16 cellular contexts compared by ENCODE assay signal in genomic region chr2:26630669-26631360, GRCh38. TPM values are rescaled to one million over a fixed set of nuclear protein-coding genes. Genes with fewer than 3 reads are reported as not detected.
DNase-seq lines count a peak whose midpoint lies in the region; ATAC-seq, FAIRE-seq and TF ChIP-seq lines count a peak whose summit lies in the region.
"Had no signal": no experiment of that assay in that cellular context is flagged by ENCODE, and none has a peak within 500 bp of the region (broad histone marks: within the 10 kb centered on the region; RNA-seq: fewer than 3 reads in every experiment).

No MANE protein-coding gene starts in this region.

- CTCF ChIA-PET in AG04449 (lab: Yijun Ruan, JAX): interaction anchor here (1.5 kb wide), 1 partner anchor 53 kb away, joined by 3 read pairs; no protein-coding TSS in a partner anchor
- CTCF ChIA-PET in HepG2 (lab: Yijun Ruan, JAX; ENCODE audit: low intra/inter-chr PET ratio, low total read pairs): no interaction called here

- no peak overlapping the region for H3K4me3 ChIP-seq in AG04449 (ENCODE audit: low read depth, low read length)
- H3K4me3 ChIP-seq in astrocyte of the spinal cord (ENCODE audit: low read depth, low read length): no peak overlapping the region
- H3K4me3 ChIP-seq in HepG2 (replicated peaks in 1 of 3; ENCODE audit: insufficient read depth in 1 of 3, low read depth in 2 of 3, low read length in 3 of 3): no peak overlapping the region
- no peak overlapping the region for H3K4me3 ChIP-seq in lower leg skin (ENCODE audit: low read depth, poor library complexity, severe bottlenecking)
- H3K4me3 ChIP-seq: adrenal gland, heart right ventricle, thoracic aorta had no signal

- TF ChIP-seq RAD21 in HepG2 (CRISPR knock-in tag; IDR thresholded peaks at IDR 0.05): no peak

- TF ChIP-seq EP300 in HepG2 (IDR thresholded peaks at IDR 0.05; ENCODE audit: low read depth in 2 of 2, low read length in 2 of 2) (0 out of 4 replicates have a peak, but pooled peaks of 1 of the 2 experiments have one; percentile 9), HepG2 (CRISPR knock-in tag; IDR thresholded peaks at IDR 0.05; ENCODE audit: borderline replicate concordance) (no peak)

- no TSS peak for BruUV-seq in HepG2 (replicated peaks; lab: Mats Ljungman, UMichigan)

- ATAC-seq in HepG2 (peak; percentile 92), HG02763 (IDR thresholded peaks at IDR 0.05; ENCODE audit: unreplicated experiment) (no peak), left ventricle myocardium superior (no peak)
- ATAC-seq: sciatic nerve had no signal

- no peaks in the 10 kb centered on the region for H3K36me3 ChIP-seq in HepG2 (replicated peaks in 1 of 2; ENCODE audit: control insufficient read depth in 1 of 2, insufficient read depth in 2 of 2, low read length in 2 of 2)
- H3K36me3 ChIP-seq: adrenal gland, heart right ventricle, thoracic aorta had no signal

- POLR2A ChIA-PET in AG04449 (lab: Yijun Ruan, JAX) (no interaction called here), HepG2 (lab: Yijun Ruan, JAX) (no interaction called here)

- in situ Hi-C loops in astrocyte of the spinal cord (cut with HindIII; ENCODE audit: low sequenced_read_pairs) (no loop called here), HepG2 (cut with HindIII; ENCODE audit: extremely low pct_ligation_motif_present, low pct_unique_long_range_greater_than_20kb) (no loop called here)

- no peaks in the 10 kb centered on the region for H4K20me1 ChIP-seq in HepG2 (ENCODE audit: insufficient read depth, low read length)

- H2AFZ ChIP-seq in HepG2 (ENCODE audit: low read length): no peak overlapping the region

- peaks cover 5 to 52% of the 10 kb centered on the region in 2 experiments; a peak in 4 of 5 replicates for H3K27me3 ChIP-seq in HepG2 (ENCODE audit: control insufficient read depth in 1 of 2, insufficient read depth in 2 of 2, low read length in 2 of 2)
- H3K27me3 ChIP-seq: adrenal gland had no signal

- TF ChIP-seq POLR2A in HepG2 (IDR thresholded peaks at IDR 0.05; ENCODE audit: insufficient read depth in 1 of 2, low read depth in 2 of 2, low read length in 2 of 2) (no peak), lower leg skin (IDR thresholded peaks at IDR 0.05) (no peak)

- H3K27ac ChIP-seq in HepG2 (ENCODE audit: extremely low read length, insufficient read depth, low read length): no peak overlapping the region
- H3K27ac ChIP-seq: adrenal gland, heart right ventricle, thoracic aorta had no signal

- no peaks in the 10 kb centered on the region for H3K79me2 ChIP-seq in HepG2 (ENCODE audit: insufficient read depth, low read length)

- 0 out of 2 replicates have a peak overlapping the region, but pooled peaks have one; percentile 19 for H3K4me2 ChIP-seq in HepG2 (ENCODE audit: low read depth, low read length)

- WGBS in HepG2 (ENCODE audit: low lambda C conversion rate): 13% methylated on average over 10 of the region's 10 CpGs
- 81 to 85% methylated on average over 10 of the region's 10 CpGs for WGBS in lower leg skin, 2 donors

- intact Hi-C loops in HepG2 (cut with micrococcal nuclease; ENCODE audit: unreplicated experiment) (loop anchor here (10.0 kb wide), 1 partner anchor 94 kb away; no protein-coding TSS in a partner anchor), lower leg skin (cut with DNase I; ENCODE audit: low total_unique reads) (no loop called here), left ventricle myocardium superior (cut with micrococcal nuclease) (no loop called here)

- peak; percentile 7 for DNase-seq in AG04449 (ENCODE audit: low read depth, low spot score)
- peak; percentile 58 for DNase-seq in HK-2 (ENCODE audit: unreplicated experiment)
- DNase-seq in astrocyte of the spinal cord (ENCODE audit: low read depth, low spot score): peak; percentile 28
- peak; percentile 86 for DNase-seq in HepG2 (ENCODE audit: low spot score)
- no peak for DNase-seq in NCI-H1436 treated with DMSO at 0.1 percent for 48 hours (lab: John Stamatoyannopoulos, UW)
- no peak for DNase-seq in lower leg skin (ENCODE audit: low spot score in 2 of 2)
- DNase-seq in left ventricle myocardium superior: no peak
- DNase-seq: activated CD8-positive, alpha-beta memory T cell treated with anti-CD3 and anti-CD28 coated beads, Interleukin-2, amount 50 U/mL, for 4 hours; adrenal gland; heart right ventricle; Kasumi-1; NCI-H2171 treated with DMSO at 0.1 percent for 48 hours had no signal

- H3K9ac ChIP-seq in HepG2 (ENCODE audit: insufficient read depth, low read depth, low read length): no peak overlapping the region

- H3K9me3 ChIP-seq in HepG2 (ENCODE audit: low read length): no peaks in the 10 kb centered on the region
- H3K9me3 ChIP-seq: adrenal gland, heart right ventricle, thoracic aorta had no signal

- TF ChIP-seq CTCF in AG04449 (IDR thresholded peaks at IDR 0.05; ENCODE audit: insufficient read depth, low read length, missing control alignments): no peak
- TF ChIP-seq CTCF in astrocyte of the spinal cord (IDR thresholded peaks at IDR 0.05; ENCODE audit: low read depth, low read length): no peak
- no peak for TF ChIP-seq CTCF in HepG2 (CRISPR knock-in tag; IDR thresholded peaks at IDR 0.05)
- no peak for TF ChIP-seq CTCF in lower leg skin (IDR thresholded peaks at IDR 0.05)

- peaks cover 13% of the 10 kb centered on the region for H3K4me1 ChIP-seq in HepG2 (ENCODE audit: insufficient read depth, low read length)
- H3K4me1 ChIP-seq: heart right ventricle had no signal

- peak; percentile 36 for FAIRE-seq in HepG2 (lab: Jason Lieb, UNC)
- FAIRE-seq: TTC549 had no signal

TF ChIP-seq in HepG2, 621 proteins besides CTCF, POLR2A, EP300 and RAD21 (continues in another document):
- TF ChIP-seq FOXP1 (IDR thresholded peaks at IDR 0.05) (no peak), FOXP1 (CRISPR knock-in tag; IDR thresholded peaks at IDR 0.05) (peak; percentile 31; the same call in 1 of the 2 replicates), GLMP (CRISPR knock-in tag; IDR thresholded peaks at IDR 0.05; ENCODE audit: borderline replicate concordance) (no peak), NFYC (CRISPR knock-in tag; IDR thresholded peaks at IDR 0.05) (peak; percentile 55), ZNF337 (CRISPR knock-in tag; IDR thresholded peaks at IDR 0.05; ENCODE audit: borderline replicate concordance, low read depth) (no peak), SAP130 (CRISPR knock-in tag; IDR thresholded peaks at IDR 0.05; ENCODE audit: low read depth) (peak; percentile 43), AHR (CRISPR knock-in tag; IDR thresholded peaks at IDR 0.05) (no peak), MED8 (CRISPR knock-in tag; IDR thresholded peaks at IDR 0.05; ENCODE audit: insufficient replicate concordance) (no peak), CREB1 (IDR thresholded peaks at IDR 0.05) (0 out of 2 replicates have a peak, but pooled peaks have one; percentile 19), CREB1 (CRISPR knock-in tag; IDR thresholded peaks at IDR 0.05) (no peak), ZNF362 (CRISPR knock-in tag; IDR thresholded peaks at IDR 0.05; ENCODE audit: borderline replicate concordance) (no peak), NFYB (CRISPR knock-in tag; IDR thresholded peaks at IDR 0.05) (peak; percentile 37; the same call in 1 of the 2 replicates), ZIK1 (CRISPR knock-in tag; IDR thresholded peaks at IDR 0.05; ENCODE audit: borderline replicate concordance, low read depth) (no peak), FOXK1 (CRISPR knock-in tag; IDR thresholded peaks at IDR 0.05; ENCODE audit: borderline replicate concordance, low read depth) (peak; percentile 47; the same call in 1 of the 2 replicates), KLF13 (CRISPR knock-in tag; IDR thresholded peaks at IDR 0.05) (no peak)

RNA-seq across cellular contexts. Expression of gene CIB4, which starts 10.4 kb away (rescaled TPM):
- total RNA-seq in HepG2 (2016; rRNA removed; fragmentation: Illumina TruSeq; extraction: Trizol): not detected in 2 replicates
- total RNA-seq in HepG2 (2016; cell fraction: cytosol; rRNA removed; fragmentation: Illumina TruSeq; extraction: Trizol; ENCODE audit: low read depth): not detected in 2 replicates
- total RNA-seq in HepG2 (2016; cell fraction: insoluble cytoplasmic fraction; rRNA removed; fragmentation: Illumina TruSeq; extraction: Trizol): not detected in 2 replicates
- total RNA-seq in HepG2 (2016; cell fraction: membrane; rRNA removed; fragmentation: Illumina TruSeq; extraction: Trizol): not detected in 2 replicates
- total RNA-seq in HepG2 (2016; cell fraction: nucleus; rRNA removed; fragmentation: Illumina TruSeq; extraction: Trizol): not detected in 2 replicates
- polyA plus RNA-seq in HepG2 (2011; rRNA removed): not detected in 2 replicates
- not detected in 2 replicates for polyA plus RNA-seq in HepG2 (2011; cell fraction: cytosol; rRNA removed)
- not detected in 2 replicates for polyA plus RNA-seq in HepG2 (2011; cell fraction: nucleus; rRNA removed)
- not detected in 2 replicates for polyA plus RNA-seq in HepG2 (2012)
- polyA plus RNA-seq in HepG2 (2016; cell fraction: cytosol; fragmentation: Illumina TruSeq; extraction: Trizol; ENCODE audit: low read depth): not detected in 2 replicates
- not detected in 2 replicates for polyA plus RNA-seq in HepG2 (2016; cell fraction: insoluble cytoplasmic fraction; fragmentation: Illumina TruSeq; extraction: Trizol; ENCODE audit: low read depth)
- polyA plus RNA-seq in HepG2 (2016; cell fraction: membrane; fragmentation: Illumina TruSeq; extraction: Trizol; ENCODE audit: low read depth): not detected in 2 replicates
- polyA plus RNA-seq in HepG2 (2016; cell fraction: nucleus; fragmentation: Illumina TruSeq; extraction: Trizol; ENCODE audit: insufficient read depth, low read depth): not detected in 2 replicates
- not detected in 2 replicates for polyA minus RNA-seq in HepG2 (2011; rRNA and poly(A)+ RNA removed; ENCODE audit: low replicate concordance)
- polyA minus RNA-seq in HepG2 (2011; cell fraction: cytosol; rRNA and poly(A)+ RNA removed): not detected in 2 replicates
- not detected in 2 replicates for polyA minus RNA-seq in HepG2 (2011; cell fraction: nucleus; rRNA and poly(A)+ RNA removed)
- total RNA-seq in lower leg skin: not detected
- total RNA-seq in left ventricle myocardium superior: not detected
- total RNA-seq: heart right ventricle, sciatic nerve, thoracic aorta had no signal
- polyA plus RNA-seq: heart right ventricle had no signal

Comparison
In these comparisons a context has a peak if more than half of its experiments do, and no peak if none do; other contexts are left out.
1. DNase-seq: peak in AG04449 (single experiment), HK-2 (single experiment), astrocyte of the spinal cord (single experiment) and HepG2 (single experiment); none in NCI-H1436 treated with DMSO at 0.1 percent for 48 hours (single experiment), lower leg skin (0 of 2) and left ventricle myocardium superior (single experiment).